In genomic region chr4:183659029-183659870, GRCh38 we compare ENCODE assay signal across 8 cellular contexts. TPM values are rescaled to one million over a fixed set of nuclear protein-coding genes. Genes with fewer than 3 reads are reported as not detected.
DNase-seq lines count a peak whose midpoint lies in the region; ATAC-seq and TF ChIP-seq lines count a peak whose summit lies in the region.

Gene RWDD4, minus strand, starts transcription at chr4:183659185. Its CDS starts 233 bp downstream, at chr4:183658952.
Gene TRAPPC11, plus strand, starts transcription at chr4:183659293. Its CDS starts 4,575 bp downstream, at chr4:183663868.

- no peaks in the 10 kb centered on the region for H3K9me3 Mint-ChIP-seq in Calu3 (ENCODE audit: low read depth, unreplicated experiment)
- H3K9me3 Mint-ChIP-seq in endodermal cell, result no peaks in the 10 kb centered on the region

- intact Hi-C loops in Calu3 (cut with micrococcal nuclease; ENCODE audit: unreplicated experiment), result loop anchor here (5.0 kb wide), 1 partner anchor 187 kb away; no protein-coding TSS in a partner anchor

- 0% methylated on average over 12 to 57 of the region's 63 CpGs for WGBS in endodermal cell (ENCODE audit: insufficient coverage in 1 of 2, insufficient read length in 1 of 2), 2 experiments

- ATAC-seq in GM21381 (IDR thresholded peaks at IDR 0.05; ENCODE audit: unreplicated experiment), result peak; percentile 98

- CTCF ChIA-PET in Calu3 (lab: Charles Lee), result interaction anchor here (0.7 kb wide), 1 partner anchor 41 kb away, joined by 4 read pairs; no protein-coding TSS in a partner anchor

- H3K27ac ChIP-seq in endodermal cell (ENCODE audit: low read depth, low read length), result peak within 1 kb of the TSS; percentile 88

- peaks cover 7% of the 10 kb centered on the region for H3K36me3 ChIP-seq in NT2/D1 (ENCODE audit: insufficient read depth, insufficient read length, low read length)
- peaks cover 13% of the 10 kb centered on the region for H3K36me3 ChIP-seq in endodermal cell (ENCODE audit: control insufficient read depth, insufficient read depth, low read length)

- peak within 1 kb of the TSS; percentile 66 for H3K27ac Mint-ChIP-seq in Calu3 (ENCODE audit: unreplicated experiment)
- H3K27ac Mint-ChIP-seq in endodermal cell, result peak within 1 kb of the TSS; percentile 93

- H3K27me3 ChIP-seq in NT2/D1 (ENCODE audit: insufficient read depth, insufficient read length) (no peaks in the 10 kb centered on the region), endodermal cell (ENCODE audit: control insufficient read depth, insufficient read depth, low read length, poor library complexity, severe bottlenecking) (no peaks in the 10 kb centered on the region)

- no peaks in the 10 kb centered on the region for H3K4me1 ChIP-seq in NT2/D1 (ENCODE audit: insufficient read depth, insufficient read length)
- no peaks in the 10 kb centered on the region for H3K4me1 ChIP-seq in endodermal cell (ENCODE audit: control insufficient read depth, insufficient read depth, low read length)

- TF ChIP-seq CTCF in Calu3 (IDR thresholded peaks at IDR 0.05; ENCODE audit: unreplicated experiment) (no peak), endodermal cell (conservative IDR thresholded peaks at IDR 0.05) (peak; percentile 44)

- H3K27me3 Mint-ChIP-seq in Calu3 (ENCODE audit: unreplicated experiment) (no peaks in the 10 kb centered on the region), endodermal cell (ENCODE audit: insufficient read depth) (no peaks in the 10 kb centered on the region)

- DNase-seq in Calu3, result peak; percentile 91
- DNase-seq in HUDEP-2 (lab: John Stamatoyannopoulos, UW; ENCODE audit: unreplicated experiment in 76 of 76), result peak; percentile 20 to 96 (median 90)
- peak; percentile 87 for DNase-seq in NT2/D1 (ENCODE audit: low read depth, low spot score)
- DNase-seq in activated CD8-positive, alpha-beta memory T cell treated with anti-CD3 and anti-CD28 coated beads, Interleukin-2, amount 50 U/mL, for 1 hour (ENCODE audit: extremely low read depth), result peak; percentile 91
- peak; percentile 99 for DNase-seq in endodermal cell
- DNase-seq in mesenteric fat pad (ENCODE audit: low spot score), result peak; percentile 99
- peak; percentile 77 for DNase-seq in stimulated activated CD8-positive, alpha-beta memory T cell treated with anti-CD3 and anti-CD28 coated beads, Interleukin-15, amount 100 ng/mL, for 24 hours (ENCODE audit: low read depth)

- H3K9ac ChIP-seq in NT2/D1 (ENCODE audit: insufficient read length, low read depth) (peak within 1 kb of the TSS; percentile 83), endodermal cell (ENCODE audit: extremely low read depth, low read length, poor library complexity, severe bottlenecking) (peak within 1 kb of the TSS; percentile 78)

- H3K36me3 Mint-ChIP-seq in Calu3 (ENCODE audit: insufficient read depth, unreplicated experiment) (peaks cover 25% of the 10 kb centered on the region), endodermal cell (ENCODE audit: low read depth) (peaks cover 18% of the 10 kb centered on the region)

- peak within 1 kb of the TSS; percentile 71 for H3K4me3 ChIP-seq in NT2/D1 (ENCODE audit: insufficient read length, low read depth)
- H3K4me3 ChIP-seq in endodermal cell (ENCODE audit: low read length), result peak within 1 kb of the TSS; percentile 92

- BruUV-seq in Calu3 (replicated peaks; lab: Mats Ljungman, UMichigan), result no TSS peak

- H3K4me1 Mint-ChIP-seq in Calu3 (ENCODE audit: low read depth, unreplicated experiment) (peaks cover 9% of the 10 kb centered on the region), endodermal cell (peaks cover 17% of the 10 kb centered on the region)

- H3K4me3 Mint-ChIP-seq in Calu3 (ENCODE audit: low read depth, unreplicated experiment) (peak within 1 kb of the TSS; percentile 81), endodermal cell (peak within 1 kb of the TSS; percentile 86)

- no peaks in the 10 kb centered on the region for H3K9me3 ChIP-seq in NT2/D1 (ENCODE audit: insufficient read depth, low read length)
- H3K9me3 ChIP-seq in endodermal cell (ENCODE audit: control insufficient read depth, low read length), result no peaks in the 10 kb centered on the region

RNA-seq across cellular contexts. Expression of gene RWDD4, which starts in this region (rescaled TPM):
- total RNA-seq in Calu3 (2022) (13.0 and 15.9 TPM in 2 replicates), endodermal cell (10 to 100 TPM; 20.3 to 23.7 TPM), mesenteric fat pad (15.9 TPM)
- 21.5 TPM for polyA plus RNA-seq in endodermal cell (2013, experiment 1 of 2)
- polyA plus RNA-seq in endodermal cell (2013, experiment 2 of 2), result 23.4 TPM

RNA-seq across cellular contexts. Expression of gene TRAPPC11, which starts in this region (rescaled TPM):
- 20.0 and 21.5 TPM in 2 replicates for total RNA-seq in Calu3 (2022)
- 10 to 100 TPM; 38.4 to 49.7 TPM for total RNA-seq in endodermal cell
- 31.3 TPM for polyA plus RNA-seq in endodermal cell (2013, experiment 1 of 2)
- polyA plus RNA-seq in endodermal cell (2013, experiment 2 of 2), result 29.7 TPM
- 31.6 TPM for total RNA-seq in mesenteric fat pad

Comparison
In these comparisons a context has a peak if more than half of its experiments do, and no peak if none do; other contexts are left out.
1. Peak in every context shown above with its lines: DNase-seq, ATAC-seq, H3K4me3 ChIP-seq and H3K27ac ChIP-seq.